In genomic region chr16:68800257-68800875, GRCh38 we compare ENCODE assay signal across 8 cellular contexts. TPM values are rescaled to one million over a fixed set of nuclear protein-coding genes. Genes with fewer than 3 reads are reported as not detected.
A peak's percentile ranks its signal among the peaks of the same experiment; 100 is the strongest.
DNase-seq lines count a peak whose midpoint lies in the region; ATAC-seq, FAIRE-seq and TF ChIP-seq lines count a peak whose summit lies in the region.

No MANE protein-coding gene starts in this region.

- H3K27me3 ChIP-seq in H1 (replicated peaks in 1 of 4; ENCODE audit: control insufficient read depth in 3 of 4, extremely low read depth in 1 of 4, insufficient read depth in 3 of 4, low read length in 3 of 4): no peaks in the 10 kb centered on the region; a peak in 1 of 7 replicates

- DNase-seq in GM04503 (ENCODE audit: low read depth) (peak; percentile 44), NCI-H2171 (lab: John Stamatoyannopoulos, UW) (peak; percentile 71), H1 (ENCODE audit: low read depth in 1 of 2, low spot score in 2 of 2) (peak; percentile 60 to 82), myocyte (ENCODE audit: low read depth) (peak; percentile 87)
- peak; percentile 4 to 32 for DNase-seq in activated CD4-positive, alpha-beta T cell treated with anti-CD3 and anti-CD28 coated beads for 4 hours

- peak overlapping the region; percentile 76; the same call in 1 of the 2 replicates for H2BK12ac ChIP-seq in H1 (ENCODE audit: low read depth, low read length)

- H2AK5ac ChIP-seq in H1 (ENCODE audit: low read depth, low read length): no peak overlapping the region

- peaks cover 0 to 3% of the 10 kb centered on the region in 2 experiments for H4K20me1 ChIP-seq in H1 (replicated peaks in 1 of 2; ENCODE audit: control insufficient read depth in 1 of 2, insufficient read depth in 2 of 2, low read length in 2 of 2)

- peak overlapping the region; percentile 62; the same call in 1 of the 2 replicates for H3K18ac ChIP-seq in H1 (ENCODE audit: extremely low read depth, low read length)

- H4K5ac ChIP-seq in H1 (ENCODE audit: insufficient read length, low read depth, low read length): no peak overlapping the region

- no peak overlapping the region for H3K14ac ChIP-seq in H1 (ENCODE audit: insufficient read length)

- H2BK20ac ChIP-seq in H1 (ENCODE audit: low read length): no peak overlapping the region

- peaks cover 4 to 11% (median 5%) of the 10 kb centered on the region in 4 experiments; a peak in 4 of 7 replicates for H3K4me1 ChIP-seq in H1 (replicated peaks in 1 of 4; ENCODE audit: control insufficient read depth in 3 of 4, insufficient read depth in 4 of 4, low read length in 3 of 4)

- peaks cover 0 to 52% of the 10 kb centered on the region in 2 experiments; a peak in 2 of 4 replicates for H3K79me2 ChIP-seq in H1 (ENCODE audit: control insufficient read depth in 1 of 2, insufficient read depth in 2 of 2, low read length in 2 of 2)

- H3K9ac ChIP-seq in H1 (replicated peaks in 1 of 4; ENCODE audit: extremely low read depth in 1 of 4, low read depth in 3 of 4, low read length in 3 of 4): no peak overlapping the region

- H3K27ac ChIP-seq in H1 (ENCODE audit: low read depth, low read length) (no peak overlapping the region), temporal lobe (ENCODE audit: low read depth, low read length) (peak overlapping the region; percentile 30)

- FAIRE-seq in H1 (lab: Jason Lieb, UNC): peak; percentile 77

- H3K36me3 ChIP-seq in H1 (ENCODE audit: control insufficient read depth in 2 of 4, insufficient read depth in 4 of 4, low read length in 3 of 4): peaks cover 8 to 29% (median 19%) of the 10 kb centered on the region in 4 experiments

- no peak overlapping the region for H3K4ac ChIP-seq in H1 (replicated peaks; ENCODE audit: insufficient read length, low read depth, low read length)

- POLR2A ChIA-PET in H1 (lab: Charles Lee; ENCODE audit: partially characterized antibody): interaction anchor here (0.6 to 1.4 kb wide), 9 partner anchors 9 to 154 kb away, joined by 3 to 7 read pairs (median 4); no protein-coding TSS in a partner anchor

- no peak overlapping the region for H2BK120ac ChIP-seq in H1 (replicated peaks; ENCODE audit: low read depth, low read length)

- ATAC-seq in HG02623 (IDR thresholded peaks at IDR 0.05; ENCODE audit: unreplicated experiment) (peak; percentile 50), HG02884 (IDR thresholded peaks at IDR 0.05; ENCODE audit: unreplicated experiment) (no peak)

- H2BK5ac ChIP-seq in H1 (ENCODE audit: low read depth, low read length): no peak overlapping the region

- no peak overlapping the region for H2AFZ ChIP-seq in H1 (ENCODE audit: low read length)

- no peaks in the 10 kb centered on the region for H3K9me3 ChIP-seq in H1 (ENCODE audit: insufficient read depth in 2 of 2, low read depth in 1 of 2, low read length in 1 of 2)

- no peak overlapping the region for H3K4me2 ChIP-seq in H1 (ENCODE audit: insufficient read depth in 1 of 2, low read depth in 2 of 2, low read length in 2 of 2)

- 32% methylated on average over 5 of the region's 5 CpGs; no CpG with 5 or more reads in 1 of the 2 experiments for WGBS in H1 (ENCODE audit: extremely low coverage in 1 of 2, insufficient coverage in 1 of 2, insufficient read length in 1 of 2, insufficient replicate concordance in 2 of 2, low coverage in 1 of 2, low lambda C conversion rate in 2 of 2, missing lambda C conversion rate in 1 of 2), 2 experiments

- no peak overlapping the region for H4K8ac ChIP-seq in H1 (ENCODE audit: extremely low read depth, insufficient read depth, low read length)

- CTCF ChIA-PET in H1 (lab: Charles Lee; ENCODE audit: partially characterized antibody): interaction anchor here (0.6 to 6.7 kb wide), 38 partner anchors 7 to 721 kb away, joined by 3 to 71 read pairs (median 4); no protein-coding TSS in a partner anchor

- no peak overlapping the region for H3K4me3 ChIP-seq in H1 (ENCODE audit: extremely low read depth in 1 of 4, insufficient read depth in 2 of 4, low read depth in 3 of 4, low read length in 4 of 4)

- TF ChIP-seq EP300 in H1 (IDR thresholded peaks at IDR 0.05; ENCODE audit: borderline replicate concordance in 1 of 2, low read depth in 2 of 2, low read length in 2 of 2): no peak

- no peak for TF ChIP-seq POLR2A in H1 (IDR thresholded peaks at IDR 0.05; ENCODE audit: control extremely low read depth in 1 of 2, low read depth in 2 of 2, low read length in 2 of 2)

- H4K91ac ChIP-seq in H1 (replicated peaks; ENCODE audit: insufficient read length, low read length): no peak overlapping the region

- H2BK15ac ChIP-seq in H1 (ENCODE audit: low read length): no peak overlapping the region

- peaks cover 9% of the 10 kb centered on the region for H3K79me1 ChIP-seq in H1 (ENCODE audit: low read depth, low read length)

- H3K23ac ChIP-seq in H1 (ENCODE audit: insufficient read length): no peak overlapping the region

- TF ChIP-seq RAD21 in H1 (IDR thresholded peaks at IDR 0.05 in 1 of 2, conservative IDR thresholded peaks at IDR 0.05 in 1 of 2; ENCODE audit: low read depth in 2 of 2, low read length in 2 of 2): peak; percentile 91 to 93

- TF ChIP-seq CTCF in H1 (IDR thresholded peaks at IDR 0.05; ENCODE audit: control extremely low read depth in 1 of 3, insufficient read depth in 1 of 3, low read depth in 1 of 3, low read length in 3 of 3): peak; percentile 63 to 88 (median 80)

- no peaks in the 10 kb centered on the region for H3K23me2 ChIP-seq in H1 (ENCODE audit: low read depth, low read length)

- no peak overlapping the region for H3K56ac ChIP-seq in H1 (replicated peaks; ENCODE audit: insufficient read length, low read depth, low read length)

TF ChIP-seq in H1, 55 proteins besides CTCF, POLR2A, EP300 and RAD21:
- TF ChIP-seq TEAD4 (IDR thresholded peaks at IDR 0.05; ENCODE audit: low read depth, low read length): peak; percentile 66; the same call in 1 of the 2 replicates
- no peak for TF ChIP-seq SIX5 (IDR thresholded peaks at IDR 0.05; ENCODE audit: low read depth, low read length)
- no peak for TF ChIP-seq ASH2L (IDR thresholded peaks at IDR 0.05; ENCODE audit: low read length)

RNA-seq across cellular contexts. Expression of gene TANGO6, which starts 43.0 kb away (rescaled TPM):
- 15.8 and 19.5 TPM in 2 replicates for total RNA-seq in H1 (2021; fragmentation: NEBNext Ultra II Directional; extraction: Animal tissue kit (Norgen Biotek cat#: 25700))
- polyA plus RNA-seq in H1 (2011; rRNA removed): 5.0 and 6.7 TPM in 2 replicates
- polyA plus RNA-seq in H1 (2011; cell fraction: cytosol; rRNA removed): 7.7 TPM
- 11.3 TPM for polyA plus RNA-seq in H1 (2011; cell fraction: nucleus; rRNA removed)
- polyA plus RNA-seq in H1 (2012, experiment 1 of 2): 11.0 to 15.4 TPM (median 12.1 TPM) in 4 replicates
- 2.4 TPM for polyA plus RNA-seq in H1 (2012, experiment 2 of 2)
- polyA plus RNA-seq in H1 (2013, experiment 1 of 2): 6.0 TPM
- polyA plus RNA-seq in H1 (2013, experiment 2 of 2): 6.6 TPM
- polyA minus RNA-seq in H1 (2011; rRNA and poly(A)+ RNA removed): 75.0 and 86.1 TPM in 2 replicates
- polyA minus RNA-seq in H1 (2011; cell fraction: cytosol; rRNA and poly(A)+ RNA removed): 21.8 TPM
- polyA minus RNA-seq in H1 (2011; cell fraction: nucleus; rRNA and poly(A)+ RNA removed): 49.2 TPM
- total RNA-seq in myocyte (10.0 and 11.4 TPM in 2 replicates), temporal lobe (22.4 TPM)
- polyA plus RNA-seq in myocyte (2012): 13.4 TPM

Comparison
In these comparisons a context has a peak if more than half of its experiments do, and no peak if none do; other contexts are left out.
1. DNase-seq: peak in every context shown above with its lines; median percentile 87 in myocyte; 71 in NCI-H2171; 71 in H1; 44 in GM04503; 18 in activated CD4-positive, alpha-beta T cell treated with anti-CD3 and anti-CD28 coated beads for 4 hours.